ENCODE assay signal across 29 cellular contexts in genomic region chr1:51527144-51527543, GRCh38.
"Had no signal": no experiment of that assay in that cellular context is flagged by ENCODE, and none has a peak within 500 bp of the region (broad histone marks: within the 10 kb centered on the region; RNA-seq: fewer than 3 reads in every experiment).

No MANE protein-coding gene starts in this region.

- FAIRE-seq: colon, endometrium, endothelial cell of umbilical vein, frontal cortex had no signal

- H3K27me3 Mint-ChIP-seq: dendritic cell treated with granulocyte-macrophage colony-stimulating factor and Interleukin-4, amounts not matched to agents 40 ng/mL and 50 ng/mL, for 4 days; effector memory CD8-positive, alpha-beta T cell had no signal

- H3K27ac Mint-ChIP-seq: dendritic cell treated with granulocyte-macrophage colony-stimulating factor and Interleukin-4, amounts not matched to agents 40 ng/mL and 50 ng/mL, for 4 days; effector memory CD8-positive, alpha-beta T cell; endodermal cell had no signal

- H3K4me3 ChIP-seq: colonic mucosa, coronary artery, dorsolateral prefrontal cortex, esophagus muscularis mucosa, esophagus squamous epithelium, gastrocnemius medialis, gastroesophageal sphincter, heart left ventricle, heart right ventricle had no signal

- H3K36me3 ChIP-seq: colonic mucosa, esophagus muscularis mucosa, esophagus squamous epithelium, gastrocnemius medialis, gastroesophageal sphincter, heart left ventricle, heart right ventricle had no signal

- H3K9me3 Mint-ChIP-seq: dendritic cell treated with granulocyte-macrophage colony-stimulating factor and Interleukin-4, amounts not matched to agents 40 ng/mL and 50 ng/mL, for 4 days; effector memory CD8-positive, alpha-beta T cell; endodermal cell had no signal

- H3K4me3 Mint-ChIP-seq: dendritic cell treated with granulocyte-macrophage colony-stimulating factor and Interleukin-4, amounts not matched to agents 40 ng/mL and 50 ng/mL, for 4 days; effector memory CD8-positive, alpha-beta T cell; endodermal cell had no signal

- H3K27me3 ChIP-seq: colonic mucosa, dorsolateral prefrontal cortex, esophagus muscularis mucosa, esophagus squamous epithelium, foreskin keratinocyte, gastrocnemius medialis, gastroesophageal sphincter, heart left ventricle, heart right ventricle had no signal

- H3K27ac ChIP-seq: colonic mucosa, coronary artery, epithelial cell of prostate, esophagus muscularis mucosa, esophagus squamous epithelium, foreskin keratinocyte, gastrocnemius medialis, gastroesophageal sphincter, heart left ventricle, heart right ventricle had no signal

- DNase-seq: colonic mucosa; cortex of kidney; dermis blood vessel endothelial cell; dorsolateral prefrontal cortex; effector CD4-positive, alpha-beta T cell; effector CD8-positive, alpha-beta T cell; effector memory CD4-positive, alpha-beta T cell; effector memory CD8-positive, alpha-beta T cell; endodermal cell; erythroblast; esophagus squamous epithelium; foreskin fibroblast; foreskin keratinocyte; foreskin melanocyte; gastrocnemius medialis; glutamatergic neuron; head of caudate nucleus; heart left ventricle; heart right ventricle had no signal

- H3K9me3 ChIP-seq: colonic mucosa, esophagus muscularis mucosa, esophagus squamous epithelium, gastrocnemius medialis, gastroesophageal sphincter, heart left ventricle, heart right ventricle had no signal

- H3K4me1 ChIP-seq: colonic mucosa, esophagus squamous epithelium, foreskin keratinocyte, gastroesophageal sphincter, heart left ventricle, heart right ventricle had no signal

- ATAC-seq: effector memory CD8-positive, alpha-beta T cell; esophagus mucosa; foreskin keratinocyte; gastroesophageal sphincter; heart left ventricle; heart right ventricle had no signal
